ENCODE assay signal across 18 cellular contexts in the genomic region with DNA sequence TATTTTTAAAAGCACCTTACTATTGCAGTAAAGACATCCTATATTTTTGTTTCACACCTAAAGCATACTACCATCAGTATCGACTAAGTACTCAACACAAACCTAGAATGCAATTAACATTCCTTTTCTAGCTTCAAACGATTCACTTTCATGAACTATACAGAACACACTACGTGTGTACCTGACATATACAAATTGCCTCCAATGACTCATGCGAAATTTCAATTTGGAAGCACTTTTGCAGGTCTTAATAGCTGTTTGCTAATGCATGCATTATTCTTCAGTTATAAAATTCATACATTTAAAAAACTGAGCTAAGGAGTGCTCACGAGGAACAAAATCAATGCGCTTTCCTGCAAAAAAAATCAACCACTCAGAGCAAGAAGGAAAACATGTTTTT.
"Had no signal": no experiment of that assay in that cellular context is flagged by ENCODE, and none has a peak within 500 bp of the region (broad histone marks: within the 10 kb centered on the region; RNA-seq: fewer than 3 reads in every experiment).

No MANE protein-coding gene starts in this region.

- H3K4me3 ChIP-seq: body of pancreas, coronary artery, gastroesophageal sphincter, heart right ventricle, lower lobe of right lung, tibial artery had no signal

- H3K79me2 ChIP-seq: parathyroid adenoma had no signal

- H3K9ac ChIP-seq: parathyroid adenoma had no signal

- ATAC-seq: activated CD8-positive, alpha-beta T cell treated with anti-CD3 and anti-CD28 coated beads for 36 hours; activated T-helper 17 cell treated with anti-CD3 and anti-CD28 coated beads, Interleukin-2, amount 50 U/mL, for 72 hours; body of pancreas; gastroesophageal sphincter; heart right ventricle; lower lobe of right lung; natural killer cell; sciatic nerve; stimulated activated memory B cell treated with anti-CD40 and anti-IgM and Interleukin-4, amounts not matched to agents 10 μg/mL and 1 μg/mL and 100 μg/mL, for 72 hours had no signal

- DNase-seq: activated CD4-positive, alpha-beta T cell treated with anti-CD3 and anti-CD28 coated beads, Interleukin-2, amount 10 ng/mL, durations not matched to agents 24 days and 14 days; activated CD8-positive, alpha-beta T cell treated with anti-CD3 and anti-CD28 coated beads for 36 hours; activated naive CD4-positive, alpha-beta T cell; activated naive CD8-positive, alpha-beta T cell treated with anti-CD3 and anti-CD28 coated beads for 36 hours; activated T-cell treated with anti-CD3 and anti-CD28 coated beads, Interleukin-2, amount 50 U/mL, for 1 hour; amniotic stem cell; body of pancreas; heart right ventricle; lower lobe of right lung; natural killer cell; stimulated activated CD4-positive, alpha-beta T cell treated with anti-CD3 and anti-CD28 coated beads, Interleukin-4, amount 100 ng/mL, for 4 hours; tibial artery had no signal

- H3K4me1 ChIP-seq: body of pancreas, gastroesophageal sphincter, heart right ventricle, lower lobe of right lung, parathyroid adenoma, tibial artery had no signal

- H2AFZ ChIP-seq: parathyroid adenoma had no signal

- H3K9me3 ChIP-seq: body of pancreas, gastroesophageal sphincter, heart right ventricle, lower lobe of right lung, tibial artery had no signal

- H3K27ac ChIP-seq: body of pancreas, coronary artery, gastroesophageal sphincter, heart right ventricle, lower lobe of right lung, parathyroid adenoma, tibial artery had no signal

- H3K36me3 ChIP-seq: gastroesophageal sphincter, heart right ventricle, lower lobe of right lung, tibial artery had no signal

- H3K27me3 ChIP-seq: body of pancreas, gastroesophageal sphincter, tibial artery had no signal
